Comparison of ENCODE assay signal across 10 cellular contexts in genomic region chr21:44294391-44295162, GRCh38. TPM values are rescaled to one million over a fixed set of nuclear protein-coding genes. Genes with fewer than 3 reads are reported as not detected.
DNase-seq lines count a peak whose midpoint lies in the region; ATAC-seq lines count a peak whose summit lies in the region.
"Had no signal": no experiment of that assay in that cellular context is flagged by ENCODE, and none has a peak within 500 bp of the region (broad histone marks: within the 10 kb centered on the region; RNA-seq: fewer than 3 reads in every experiment).

No MANE protein-coding gene starts in this region.

- intact Hi-C loops in left cardiac atrium (cut with DNase I), result no loop called here

- peak; percentile 77 for DNase-seq in AG08396 (ENCODE audit: low spot score)
- peak; percentile 24 for DNase-seq in NCI-H345 treated with DMSO at 0.1 percent for 48 hours (lab: John Stamatoyannopoulos, UW; ENCODE audit: unreplicated experiment)
- DNase-seq in left cardiac atrium, result peak; percentile 84
- no peak for DNase-seq in NCI-H1694 treated with DMSO at 0.1 percent for 48 hours (lab: John Stamatoyannopoulos, UW)
- DNase-seq in T-helper 9 cell, result no peak
- DNase-seq in GF-D8 (lab: John Stamatoyannopoulos, UW), result no peak
- DNase-seq: spleen had no signal

- peak; percentile 24 to 53 for ATAC-seq in left cardiac atrium

RNA-seq across cellular contexts. Expression of gene PFKL, which starts 5.3 kb away (rescaled TPM):
- 10 to 100 TPM; 58.8 to 67.2 TPM for total RNA-seq in left cardiac atrium

RNA-seq across cellular contexts. Expression of gene AIRE, which starts 8.9 kb away (rescaled TPM):
- under 1 TPM in 1 of 2 donors, not detected in 1; 0.08 TPM for total RNA-seq in left cardiac atrium
- total RNA-seq: CD8-positive, alpha-beta memory T cell had no signal

RNA-seq across cellular contexts. Expression of gene DNMT3L, which starts 32.9 kb away (rescaled TPM):
- total RNA-seq in left cardiac atrium, result not detected
- total RNA-seq: CD8-positive, alpha-beta memory T cell; dorsolateral prefrontal cortex; lower leg skin; spleen had no signal

RNA-seq across cellular contexts. Expression of gene CFAP410, which starts 44.6 kb away (rescaled TPM):
- 10 to 100 TPM; 16.4 to 21.8 TPM for total RNA-seq in left cardiac atrium

RNA-seq across cellular contexts. Expression of gene ICOSLG, which starts 53.8 kb away (rescaled TPM):
- 1 to 10 TPM; 6.1 to 6.4 TPM for total RNA-seq in left cardiac atrium

Comparison
In these comparisons a context has a peak if more than half of its experiments do, and no peak if none do; other contexts are left out.
1. DNase-seq: peak in AG08396 (single experiment), NCI-H345 treated with DMSO at 0.1 percent for 48 hours (single experiment) and left cardiac atrium (single experiment); none in NCI-H1694 treated with DMSO at 0.1 percent for 48 hours (single experiment), T-helper 9 cell (single experiment) and GF-D8 (single experiment).